Comparison of ENCODE assay signal across 25 cellular contexts in genomic region chr7:97818066-97818663, GRCh38.
"Had no signal": no experiment of that assay in that cellular context is flagged by ENCODE, and none has a peak within 500 bp of the region (broad histone marks: within the 10 kb centered on the region; RNA-seq: fewer than 3 reads in every experiment).

No MANE protein-coding gene starts in this region.

- H3K9me3 ChIP-seq: breast epithelium, gastroesophageal sphincter, pancreas, psoas muscle, stomach, thyroid gland, upper lobe of left lung had no signal

- H3K4me3 ChIP-seq: breast epithelium, gastroesophageal sphincter, hepatocyte, pancreas, psoas muscle, smooth muscle cell, stomach, thyroid gland, upper lobe of left lung had no signal

- H2AFZ ChIP-seq: hepatocyte had no signal

- H3K4me1 ChIP-seq: breast epithelium, gastroesophageal sphincter, pancreas, psoas muscle, stomach, thyroid gland, upper lobe of left lung had no signal

- H3K27ac ChIP-seq: breast epithelium, gastroesophageal sphincter, hepatocyte, pancreas, psoas muscle, stomach, thyroid gland, upper lobe of left lung had no signal

- ATAC-seq: activated naive CD4-positive, alpha-beta T cell treated with anti-CD3 and anti-CD28 coated beads, Interleukin-2, amount 50 U/mL, for 72 hours; activated T-cell treated with anti-CD3 and anti-CD28 coated beads, Interleukin-2, amount 50 U/mL, for 4 hours; gastroesophageal sphincter; left cardiac atrium; pancreas; psoas muscle; stimulated activated naive B cell treated with anti-CD40 and anti-IgM and Interleukin-4, amounts not matched to agents 10 μg/mL and 1 μg/mL and 100 μg/mL, for 72 hours had no signal

- H3K36me3 ChIP-seq: breast epithelium, gastroesophageal sphincter, pancreas, stomach, thyroid gland, upper lobe of left lung had no signal

- H3K36me3 Mint-ChIP-seq: activated naive CD4-positive, alpha-beta T cell treated with anti-CD3 and anti-CD28 coated beads, Interleukin-2, amount 50 U/mL, for 72 hours; naive B cell; stimulated activated naive B cell treated with anti-CD40 and anti-IgM and Interleukin-4, amounts not matched to agents 10 μg/mL and 1 μg/mL and 100 μg/mL, for 72 hours had no signal

- H3K79me2 ChIP-seq: hepatocyte had no signal

- H3K4me3 Mint-ChIP-seq: activated CD4-positive, alpha-beta memory T cell treated with anti-CD3 and anti-CD28 coated beads, Interleukin-2, amount 10 ng/mL, durations not matched to agents 7 days and 5 days; activated CD4-positive, alpha-beta T cell treated with anti-CD3 and anti-CD28 coated beads, Interleukin-2, amount 10 ng/mL, durations not matched to agents 7 days and 5 days; activated T-cell treated with anti-CD3 and anti-CD28 coated beads, Interleukin-2, amount 50 U/mL, for 4 hours; nephron progenitor cell; stimulated activated naive B cell treated with anti-CD40 and anti-IgM and Interleukin-4, amounts not matched to agents 10 μg/mL and 1 μg/mL and 100 μg/mL, for 72 hours had no signal

- H3K4me2 ChIP-seq: hepatocyte, smooth muscle cell had no signal

- H3K9me3 Mint-ChIP-seq: activated CD4-positive, alpha-beta memory T cell treated with anti-CD3 and anti-CD28 coated beads, Interleukin-2, amount 10 ng/mL, durations not matched to agents 7 days and 5 days; activated CD4-positive, alpha-beta T cell treated with anti-CD3 and anti-CD28 coated beads, Interleukin-2, amount 10 ng/mL, durations not matched to agents 7 days and 5 days; activated naive CD4-positive, alpha-beta T cell treated with anti-CD3 and anti-CD28 coated beads, Interleukin-2, amount 50 U/mL, for 72 hours; activated T-cell treated with anti-CD3 and anti-CD28 coated beads, Interleukin-2, amount 50 U/mL, for 4 hours; activated T-helper 2 cell treated with anti-CD3 and anti-CD28 coated beads, Interferon-gamma antibody, Interleukin-2, Interleukin-4, amounts not matched to agents 10 μg/mL and 5 μg/mL and 100 μg/mL, durations not matched to agents 14 hours and 24 hours and 36 hours had no signal

- H3K4me1 Mint-ChIP-seq: activated CD4-positive, alpha-beta memory T cell treated with anti-CD3 and anti-CD28 coated beads, Interleukin-2, amount 10 ng/mL, durations not matched to agents 7 days and 5 days; activated CD4-positive, alpha-beta T cell treated with anti-CD3 and anti-CD28 coated beads, Interleukin-2, amount 10 ng/mL, durations not matched to agents 7 days and 5 days; naive B cell; stimulated activated naive B cell treated with anti-CD40 and anti-IgM and Interleukin-4, amounts not matched to agents 10 μg/mL and 1 μg/mL and 100 μg/mL, for 72 hours had no signal

- H3K27ac Mint-ChIP-seq: activated CD4-positive, alpha-beta memory T cell treated with anti-CD3 and anti-CD28 coated beads, Interleukin-2, amount 10 ng/mL, durations not matched to agents 7 days and 5 days; activated CD4-positive, alpha-beta T cell treated with anti-CD3 and anti-CD28 coated beads, Interleukin-2, amount 10 ng/mL, durations not matched to agents 7 days and 5 days; activated naive CD4-positive, alpha-beta T cell treated with anti-CD3 and anti-CD28 coated beads, Interleukin-2, amount 50 U/mL, for 72 hours; activated T-helper 2 cell treated with anti-CD3 and anti-CD28 coated beads, Interferon-gamma antibody, Interleukin-2, Interleukin-4, amounts not matched to agents 10 μg/mL and 5 μg/mL and 100 μg/mL, durations not matched to agents 14 hours and 24 hours and 36 hours; naive B cell; stimulated activated naive B cell treated with anti-CD40 and anti-IgM and Interleukin-4, amounts not matched to agents 10 μg/mL and 1 μg/mL and 100 μg/mL, for 72 hours had no signal

- H3K27me3 ChIP-seq: breast epithelium, gastroesophageal sphincter, hepatocyte, pancreas, stomach, thyroid gland, upper lobe of left lung had no signal

- H3K27me3 Mint-ChIP-seq: stimulated activated naive B cell treated with anti-CD40 and anti-IgM and Interleukin-4, amounts not matched to agents 10 μg/mL and 1 μg/mL and 100 μg/mL, for 72 hours had no signal

- DNase-seq: activated CD4-positive, alpha-beta memory T cell treated with anti-CD3 and anti-CD28 coated beads, Interleukin-2, amount 10 ng/mL, durations not matched to agents 7 days and 5 days; activated CD4-positive, alpha-beta T cell treated with anti-CD3 and anti-CD28 coated beads for 1 hour; activated CD4-positive, alpha-beta T cell treated with anti-CD3 and anti-CD28 coated beads, Interleukin-2, amount 10 ng/mL, durations not matched to agents 7 days and 5 days; activated CD8-positive, alpha-beta memory T cell treated with anti-CD3 and anti-CD28 coated beads, Interleukin-2, amount 50 U/mL, for 48 hours; activated T-cell treated with anti-CD3 and anti-CD28 coated beads, Interleukin-2, amount 50 U/mL, for 4 hours; central memory CD4-positive, alpha-beta T cell; islet precursor cell; left cardiac atrium; mammary epithelial cell; naive B cell; nephron progenitor cell; nucleus accumbens; pancreas; psoas muscle; stimulated activated CD4-positive, alpha-beta T cell treated with anti-CD3 and anti-CD28 coated beads, Interleukin-2, amount 100 ng/mL, for 24 hours; stimulated activated naive B cell treated with anti-CD40 and anti-IgM and Interleukin-4, amounts not matched to agents 10 μg/mL and 1 μg/mL and 100 μg/mL, for 72 hours; stomach; thyroid gland; upper lobe of left lung had no signal
